In the genomic region with DNA sequence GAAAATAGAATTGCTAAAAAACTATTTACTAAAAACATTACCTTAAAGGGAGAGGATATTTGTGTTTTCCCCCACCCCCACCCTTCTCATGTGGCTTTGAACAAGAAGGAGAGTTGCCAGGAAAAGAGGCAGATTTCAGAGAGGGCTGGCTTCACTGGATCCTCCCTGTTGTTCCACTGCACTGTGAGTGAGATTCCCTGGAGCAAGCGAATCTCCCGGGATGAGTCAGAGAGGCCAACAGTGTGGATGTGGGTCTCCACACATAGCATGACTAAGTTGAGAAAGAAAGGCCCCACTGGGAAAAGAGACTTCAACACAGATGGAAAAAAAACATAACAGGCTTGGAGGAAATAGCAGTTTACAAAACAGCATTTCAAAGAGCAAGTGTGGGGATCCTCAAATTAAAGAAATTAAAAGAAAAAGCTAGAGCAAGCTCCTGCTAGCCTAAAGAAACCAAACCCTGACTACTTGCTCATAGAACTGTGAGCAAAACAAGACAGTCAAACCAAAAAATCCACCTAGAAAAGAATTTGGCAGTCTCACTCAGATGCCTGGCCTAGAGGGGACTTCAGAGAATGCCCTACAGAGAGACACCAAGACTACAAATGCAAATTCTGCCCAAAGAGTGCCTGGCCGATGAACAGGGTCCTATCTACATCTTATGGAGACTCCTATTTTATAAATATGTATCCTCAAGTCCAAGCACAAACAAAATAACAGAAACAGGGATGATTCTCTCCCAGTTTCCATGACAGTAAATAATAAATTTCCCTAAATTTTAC, we compare ENCODE assay signal across 9 cellular contexts. TPM values are rescaled to one million over a fixed set of nuclear protein-coding genes. Genes with fewer than 3 reads are reported as not detected.
DNase-seq lines count a peak whose midpoint lies in the region; ATAC-seq and TF ChIP-seq lines count a peak whose summit lies in the region.
"Had no signal": no experiment of that assay in that cellular context is flagged by ENCODE, and none has a peak within 500 bp of the region (broad histone marks: within the 10 kb centered on the region; RNA-seq: fewer than 3 reads in every experiment).

No MANE protein-coding gene starts in this region.

- no peaks in the 10 kb centered on the region for H3K9me3 ChIP-seq in MG63
- no peaks in the 10 kb centered on the region for H3K9me3 ChIP-seq in colonic mucosa
- H3K9me3 ChIP-seq in vagina: no peaks in the 10 kb centered on the region

- H2BK120ac ChIP-seq in mesendoderm (ENCODE audit: low read depth, low read length): no peak overlapping the region

- H3K9ac ChIP-seq in colonic mucosa (ENCODE audit: low read depth in 2 of 2, low read length in 2 of 2): peak overlapping the region in 1 of 2 donors; percentile 21
- H3K9ac ChIP-seq in mesendoderm (ENCODE audit: low read length): peak overlapping the region; percentile 12

- peaks cover 22 to 37% of the 10 kb centered on the region in 2 donors for H3K4me1 Mint-ChIP-seq in stimulated activated naive B cell treated with anti-CD40 and anti-IgM and Interleukin-4, amounts not matched to agents 10 μg/mL and 1 μg/mL and 100 μg/mL, for 72 hours

- H4K5ac ChIP-seq in mesendoderm (ENCODE audit: low read length): no peak overlapping the region

- intact Hi-C loops in colonic mucosa (cut with DNase I) (loop anchor here (5.0 kb wide), 2 partner anchors 91 to 266 kb away; no protein-coding TSS in a partner anchor), vagina (cut with DNase I) (loop anchor here (5.0 kb wide), 1 partner anchor 54 kb away; no protein-coding TSS in a partner anchor)

- no peaks in the 10 kb centered on the region for H3K79me1 ChIP-seq in mesendoderm (ENCODE audit: low read length)

- no peak overlapping the region for H2BK15ac ChIP-seq in mesendoderm (replicated peaks; ENCODE audit: low read depth)

- DNase-seq in MG63 (peak; percentile 84), colonic mucosa (peak; percentile 36), mesendoderm (peak; percentile 58), vagina (ENCODE audit: extremely low spot score in 2 of 2) (no peak), caudate nucleus (lab: John Stamatoyannopoulos, UW) (no peak)
- DNase-seq in stimulated activated naive B cell treated with anti-CD40 and anti-IgM and Interleukin-4, amounts not matched to agents 10 μg/mL and 1 μg/mL and 100 μg/mL, for 72 hours: no peak
- DNase-seq: activated CD4-positive, CD25-positive, alpha-beta regulatory T cell; erythroblast had no signal

- peaks cover 9% of the 10 kb centered on the region for H3K4me1 ChIP-seq in colonic mucosa
- no peaks in the 10 kb centered on the region for H3K4me1 ChIP-seq in mesendoderm (ENCODE audit: control insufficient read depth, low read depth, low read length)
- H3K4me1 ChIP-seq in vagina: peaks cover 46% of the 10 kb centered on the region

- H2AK5ac ChIP-seq in mesendoderm (ENCODE audit: low read length): no peak overlapping the region

- H3K27me3 ChIP-seq in MG63: no peaks in the 10 kb centered on the region
- peaks cover 23% of the 10 kb centered on the region for H3K27me3 ChIP-seq in colonic mucosa
- H3K27me3 ChIP-seq in mesendoderm (ENCODE audit: insufficient read depth, low read length, poor library complexity): no peaks in the 10 kb centered on the region
- H3K27me3 ChIP-seq in vagina: no peaks in the 10 kb centered on the region

- no peak overlapping the region for H3K4ac ChIP-seq in mesendoderm (ENCODE audit: low read depth, low read length)

- ATAC-seq in GM21390 (IDR thresholded peaks at IDR 0.05; ENCODE audit: unreplicated experiment): no peak
- ATAC-seq in stimulated activated naive B cell treated with anti-CD40 and anti-IgM and Interleukin-4, amounts not matched to agents 10 μg/mL and 1 μg/mL and 100 μg/mL, for 72 hours (replicated peaks): no peak

- no peak overlapping the region for H4K8ac ChIP-seq in mesendoderm (ENCODE audit: low read depth, low read length)

- no peak overlapping the region for H3K23ac ChIP-seq in mesendoderm (ENCODE audit: low read length)

- no CpG with 5 or more reads among the region's 3 CpGs for WGBS in mesendoderm (ENCODE audit: extremely low coverage, insufficient coverage, low lambda C conversion rate)

- H2BK5ac ChIP-seq in mesendoderm (ENCODE audit: low read length): no peak overlapping the region

- TF ChIP-seq CTCF in colonic mucosa (IDR thresholded peaks at IDR 0.05) (no peak), vagina (IDR thresholded peaks at IDR 0.05) (no peak)

- H3K18ac ChIP-seq in mesendoderm (ENCODE audit: low read length): peak overlapping the region; percentile 22

- H3K56ac ChIP-seq in mesendoderm (ENCODE audit: low read length): no peak overlapping the region

- H3K36me3 ChIP-seq in MG63 (peaks cover 68% of the 10 kb centered on the region), colonic mucosa (no peaks in the 10 kb centered on the region), mesendoderm (ENCODE audit: control insufficient read depth, insufficient read depth, low read length) (no peaks in the 10 kb centered on the region), vagina (peaks cover 0 to 14% of the 10 kb centered on the region in 2 donors)

- peaks cover 4% of the 10 kb centered on the region for H3K79me2 ChIP-seq in mesendoderm (ENCODE audit: control insufficient read depth, insufficient read depth, low read length)

- TF ChIP-seq POLR2A in vagina (IDR thresholded peaks at IDR 0.05): no peak

- H3K4me3 ChIP-seq in MG63 (peak overlapping the region; percentile 65), colonic mucosa (no peak overlapping the region), mesendoderm (ENCODE audit: low read length) (no peak overlapping the region), vagina (peak overlapping the region; percentile 80 to 92)

- H3K27ac ChIP-seq in colonic mucosa (peak overlapping the region; percentile 68), mesendoderm (ENCODE audit: low read depth, low read length) (no peak overlapping the region), vagina (peak overlapping the region; percentile 98), caudate nucleus (ENCODE audit: low read depth, low read length) (no peak overlapping the region)

- no peak overlapping the region for H3K27ac Mint-ChIP-seq in stimulated activated naive B cell treated with anti-CD40 and anti-IgM and Interleukin-4, amounts not matched to agents 10 μg/mL and 1 μg/mL and 100 μg/mL, for 72 hours

- H3K9me3 Mint-ChIP-seq in stimulated activated naive B cell treated with anti-CD40 and anti-IgM and Interleukin-4, amounts not matched to agents 10 μg/mL and 1 μg/mL and 100 μg/mL, for 72 hours: no peaks in the 10 kb centered on the region

- H3K4me3 Mint-ChIP-seq in stimulated activated naive B cell treated with anti-CD40 and anti-IgM and Interleukin-4, amounts not matched to agents 10 μg/mL and 1 μg/mL and 100 μg/mL, for 72 hours: no peak overlapping the region

- peaks cover 26 to 30% of the 10 kb centered on the region in 2 donors for H3K27me3 Mint-ChIP-seq in stimulated activated naive B cell treated with anti-CD40 and anti-IgM and Interleukin-4, amounts not matched to agents 10 μg/mL and 1 μg/mL and 100 μg/mL, for 72 hours

- no peaks in the 10 kb centered on the region for H3K36me3 Mint-ChIP-seq in stimulated activated naive B cell treated with anti-CD40 and anti-IgM and Interleukin-4, amounts not matched to agents 10 μg/mL and 1 μg/mL and 100 μg/mL, for 72 hours

- no peak overlapping the region for H3K4me2 ChIP-seq in mesendoderm (ENCODE audit: low read length)

RNA-seq across cellular contexts. Expression of a gene that starts 3.4 kb away (rescaled TPM):
- total RNA-seq in MG63 (2014; rRNA removed; shearing (Covaris generic); ENCODE audit: low replicate concordance): 287 and 342 TPM in 2 replicates
- total RNA-seq in colonic mucosa: 10 to 100 TPM; 16.1 to 87.0 TPM
- polyA plus RNA-seq in mesendoderm (2013, experiment 1 of 2): 114 TPM
- 115 TPM for polyA plus RNA-seq in mesendoderm (2013, experiment 2 of 2)
- 162 TPM for total RNA-seq in vagina

RNA-seq across cellular contexts. Expression of a gene that starts 28.7 kb away (rescaled TPM):
- 55.9 and 58.1 TPM in 2 replicates for total RNA-seq in MG63 (2014; rRNA removed; shearing (Covaris generic); ENCODE audit: low replicate concordance)
- total RNA-seq in colonic mucosa (10 to 100 TPM in 1 of 2 donors, 1 to 10 TPM in 1; 4.2 to 22.0 TPM), vagina (42.5 TPM)
- 14.5 TPM for polyA plus RNA-seq in mesendoderm (2013, experiment 1 of 2)
- polyA plus RNA-seq in mesendoderm (2013, experiment 2 of 2): 14.9 TPM

Comparison
In these comparisons a context has a peak if more than half of its experiments do, and no peak if none do; other contexts are left out.
1. DNase-seq: peak in MG63 (single experiment), colonic mucosa (single experiment) and mesendoderm (single experiment); none in vagina (0 of 2), caudate nucleus (0 of 61) and stimulated activated naive B cell treated with anti-CD40 and anti-IgM and Interleukin-4, amounts not matched to agents 10 μg/mL and 1 μg/mL and 100 μg/mL, for 72 hours (single experiment).
2. H3K4me3 ChIP-seq: peak in MG63 (single experiment) and vagina (2 of 2); none in colonic mucosa (single experiment) and mesendoderm (single experiment).
3. H3K27ac ChIP-seq: peak in colonic mucosa (single experiment) and vagina (single experiment); none in mesendoderm (single experiment) and caudate nucleus (single experiment).